ENCODE assay signal across 8 cellular contexts in genomic region chr20:41138527-41139226, GRCh38. TPM values are rescaled to one million over a fixed set of nuclear protein-coding genes. Genes with fewer than 3 reads are reported as not detected.
A peak's percentile ranks its signal among the peaks of the same experiment; 100 is the strongest.
DNase-seq lines count a peak whose midpoint lies in the region; ATAC-seq and TF ChIP-seq lines count a peak whose summit lies in the region.

No MANE protein-coding gene starts in this region.

- peak overlapping the region; percentile 89 for H3K4me3 Mint-ChIP-seq in osteocyte (ENCODE audit: unreplicated experiment)

- peak; percentile 29 for DNase-seq in NK-92 treated with Interleukin-12 subunit alpha and Interleukin-12 subunit beta, amount 100 ng/mL, for 24 hours (lab: John Stamatoyannopoulos, UW)
- DNase-seq in NK-92 (lab: John Stamatoyannopoulos, UW; ENCODE audit: unreplicated experiment) (no peak), fibroblast of lung (ENCODE audit: low read depth in 2 of 2) (no peak), osteocyte (ENCODE audit: extremely low spot score, unreplicated experiment) (no peak)
- DNase-seq in activated CD8-positive, alpha-beta memory T cell treated with anti-CD3 and anti-CD28 coated beads for 24 hours: peak; percentile 78

- peaks cover 16% of the 10 kb centered on the region for H3K4me1 ChIP-seq in fibroblast of lung (ENCODE audit: control insufficient read depth, extremely low read depth, insufficient read depth, low read length)

- H3K36me3 Mint-ChIP-seq in osteocyte (ENCODE audit: unreplicated experiment): no peaks in the 10 kb centered on the region

- no peaks in the 10 kb centered on the region for H3K9me3 Mint-ChIP-seq in osteocyte (ENCODE audit: unreplicated experiment)

- no peak for ATAC-seq in HG02973 (IDR thresholded peaks at IDR 0.05; ENCODE audit: unreplicated experiment)
- ATAC-seq in HG02938 (IDR thresholded peaks at IDR 0.05; ENCODE audit: unreplicated experiment): no peak
- no peak for ATAC-seq in GM18498 (IDR thresholded peaks at IDR 0.05; ENCODE audit: unreplicated experiment)

- H2AFZ ChIP-seq in fibroblast of lung (ENCODE audit: low read length): no peak overlapping the region

- H3K4me3 ChIP-seq in fibroblast of lung (replicated peaks in 1 of 4; ENCODE audit: control extremely low read depth in 1 of 4, insufficient read depth in 1 of 4, low read depth in 3 of 4, low read length in 4 of 4): peak overlapping the region; percentile 66 to 87 (median 81)

- H3K4me1 Mint-ChIP-seq in osteocyte (ENCODE audit: unreplicated experiment): peaks cover 62% of the 10 kb centered on the region

- H3K36me3 ChIP-seq in fibroblast of lung (ENCODE audit: control insufficient read depth, insufficient read depth, low read length): no peaks in the 10 kb centered on the region

- no peaks in the 10 kb centered on the region for H3K27me3 Mint-ChIP-seq in osteocyte (ENCODE audit: unreplicated experiment)

- peak overlapping the region; percentile 84 for H3K27ac ChIP-seq in fibroblast of lung (ENCODE audit: insufficient read depth, low read length)

- peak overlapping the region; percentile 97 for H3K9ac ChIP-seq in fibroblast of lung (ENCODE audit: insufficient read depth, low read length)

- no peak for TF ChIP-seq CTCF in fibroblast of lung (conservative IDR thresholded peaks at IDR 0.05 in 1 of 2, IDR thresholded peaks at IDR 0.05 in 1 of 2; ENCODE audit: low read depth in 1 of 2, low read length in 2 of 2)
- no peak for TF ChIP-seq CTCF in osteocyte (IDR thresholded peaks at IDR 0.05)

- peaks cover 56% of the 10 kb centered on the region for H3K79me2 ChIP-seq in fibroblast of lung (ENCODE audit: control insufficient read depth, insufficient read depth, low read length)

- no peaks in the 10 kb centered on the region for H4K20me1 ChIP-seq in fibroblast of lung (ENCODE audit: control insufficient read depth, extremely low read depth, insufficient read depth, low read length)

- H3K27ac Mint-ChIP-seq in osteocyte (ENCODE audit: unreplicated experiment): peak overlapping the region; percentile 90

- H3K9me3 ChIP-seq in fibroblast of lung (ENCODE audit: control insufficient read depth, insufficient read depth, low read depth, low read length): no peaks in the 10 kb centered on the region

- peak overlapping the region; percentile 96 for H3K4me2 ChIP-seq in fibroblast of lung (ENCODE audit: extremely low read depth, insufficient read depth, low read length)

- H3K27me3 ChIP-seq in fibroblast of lung (ENCODE audit: control insufficient read depth, insufficient read depth, low read length): no peaks in the 10 kb centered on the region

RNA-seq across cellular contexts. Expression of gene PLCG1, which starts 1.3 kb away (rescaled TPM):
- total RNA-seq in fibroblast of lung (63.9 and 86.2 TPM in 2 replicates), osteocyte (173 and 179 TPM in 2 replicates)
- 24.5 and 27.6 TPM in 2 replicates for polyA plus RNA-seq in fibroblast of lung
- polyA plus RNA-seq in fibroblast of lung (2012): 33.8 and 34.2 TPM in 2 replicates
- polyA minus RNA-seq in fibroblast of lung (ENCODE audit: low replicate concordance): 162 and 174 TPM in 2 replicates

Comparison
In these comparisons a context has a peak if more than half of its experiments do, and no peak if none do; other contexts are left out.
1. DNase-seq: peak in NK-92 treated with Interleukin-12 subunit alpha and Interleukin-12 subunit beta, amount 100 ng/mL, for 24 hours (single experiment) and activated CD8-positive, alpha-beta memory T cell treated with anti-CD3 and anti-CD28 coated beads for 24 hours (single experiment); none in NK-92 (single experiment), fibroblast of lung (0 of 2) and osteocyte (single experiment).